21 cellular contexts compared by ENCODE assay signal in genomic region chr7:70735313-70735712, GRCh38.
DNase-seq lines count a peak whose midpoint lies in the region; ATAC-seq and TF ChIP-seq lines count a peak whose summit lies in the region.
"Had no signal": no experiment of that assay in that cellular context is flagged by ENCODE, and none has a peak within 500 bp of the region (broad histone marks: within the 10 kb centered on the region; RNA-seq: fewer than 3 reads in every experiment).

No MANE protein-coding gene starts in this region.

- DNase-seq in natural killer cell (no peak), neural progenitor cell (ENCODE audit: low spot score) (peak; percentile 31), T-helper 2 cell (no peak), spleen (no peak), Right ventricle myocardium inferior (ENCODE audit: missing footprints) (no peak), MM.1S (no peak)
- no peak for DNase-seq in natural killer cell treated with Interleukin-12 subunit alpha and Interleukin-12 subunit beta and Interleukin-15 and Interleukin-18, amount 100 ng/mL, for 72 hours (ENCODE audit: low spot score)
- no peak for DNase-seq in central memory CD8-positive, alpha-beta T cell (ENCODE audit: low spot score in 2 of 2)
- DNase-seq: 8988T; Caco-2; CD4-positive, alpha-beta T cell; GF-D8; GOT3; NCI-H1417; NCI-H187; NCI-H2107; NCI-H510A; NCI-H748 treated with DMSO at 0.1 percent for 48 hours; Right ventricle myocardium superior had no signal

- H3K27me3 ChIP-seq in neural progenitor cell (no peaks in the 10 kb centered on the region), spleen (replicated peaks in 1 of 7) (no peaks in the 10 kb centered on the region), MM.1S (replicated peaks; ENCODE audit: insufficient read depth, low read length) (no peaks in the 10 kb centered on the region)

- no peak overlapping the region for H3K27ac ChIP-seq in neural progenitor cell
- no peak overlapping the region for H3K27ac ChIP-seq in spleen
- H3K27ac ChIP-seq in MM.1S (ENCODE audit: low read length) = no peak overlapping the region

- ATAC-seq in natural killer cell (no peak), Right ventricle myocardium inferior (no peak)
- no peak for ATAC-seq in natural killer cell treated with Interleukin-12 subunit alpha and Interleukin-12 subunit beta and Interleukin-15 and Interleukin-18, amount 100 ng/mL, for 72 hours
- no peak for ATAC-seq in central memory CD8-positive, alpha-beta T cell (replicated peaks; ENCODE audit: extremely low read depth, poor library complexity, severe bottlenecking)
- ATAC-seq: K562 had no signal

- no peaks in the 10 kb centered on the region for H3K9me2 ChIP-seq in MM.1S (replicated peaks; ENCODE audit: insufficient read depth, low read length)

- H2AFZ ChIP-seq in neural progenitor cell (replicated peaks) = no peak overlapping the region
- H2AFZ ChIP-seq in MM.1S (ENCODE audit: low read length) = no peak overlapping the region

- H3K4me2 ChIP-seq in neural progenitor cell (peak overlapping the region; percentile 13), MM.1S (ENCODE audit: low read depth, low read length) (no peak overlapping the region)

- no peaks in the 10 kb centered on the region for H3K9me3 ChIP-seq in neural progenitor cell (ENCODE audit: low read depth)
- peaks cover 0 to 6% (median 3%) of the 10 kb centered on the region in 8 donors for H3K9me3 ChIP-seq in spleen
- no peaks in the 10 kb centered on the region for H3K9me3 ChIP-seq in MM.1S (replicated peaks; ENCODE audit: insufficient read depth, low read length)
- H3K9me3 ChIP-seq: Caco-2 had no signal

- intact Hi-C loops in natural killer cell (cut with micrococcal nuclease) = no loop called here
- intact Hi-C loops in spleen (cut with DNase I; ENCODE audit: low total_unique reads) = no loop called here
- intact Hi-C loops in Right ventricle myocardium inferior (cut with DNase I) = no loop called here

- H3K27me3 Mint-ChIP-seq in natural killer cell (ENCODE audit: low read depth in 2 of 2) = no peaks in the 10 kb centered on the region
- no peaks in the 10 kb centered on the region for H3K27me3 Mint-ChIP-seq in natural killer cell treated with Interleukin-12 subunit alpha and Interleukin-12 subunit beta and Interleukin-15 and Interleukin-18, amount 100 ng/mL, for 72 hours
- no peaks in the 10 kb centered on the region for H3K27me3 Mint-ChIP-seq in central memory CD8-positive, alpha-beta T cell
- peaks cover 6% of the 10 kb centered on the region for H3K27me3 Mint-ChIP-seq in neural progenitor cell (ENCODE audit: insufficient read depth, low read depth)
- H3K27me3 Mint-ChIP-seq: B cell; CD4-positive, alpha-beta T cell had no signal

- H3K36me3 Mint-ChIP-seq in natural killer cell = no peaks in the 10 kb centered on the region
- H3K36me3 Mint-ChIP-seq in natural killer cell treated with Interleukin-12 subunit alpha and Interleukin-12 subunit beta and Interleukin-15 and Interleukin-18, amount 100 ng/mL, for 72 hours = no peaks in the 10 kb centered on the region
- H3K36me3 Mint-ChIP-seq in central memory CD8-positive, alpha-beta T cell (ENCODE audit: insufficient read depth) = peaks cover 13% of the 10 kb centered on the region
- peaks cover 28% of the 10 kb centered on the region for H3K36me3 Mint-ChIP-seq in neural progenitor cell

- 78 to 91% (median 89%) methylated on average over 11 of the region's 11 CpGs for WGBS in spleen, 5 donors

- H3K79me2 ChIP-seq in neural progenitor cell (ENCODE audit: low read depth) (peaks cover 100% of the 10 kb centered on the region), MM.1S (ENCODE audit: low read length) (peaks cover 96% of the 10 kb centered on the region)

- H3K4me1 ChIP-seq in neural progenitor cell (peaks cover 36% of the 10 kb centered on the region), spleen (peaks cover 0 to 16% (median 7%) of the 10 kb centered on the region in 6 donors), MM.1S (ENCODE audit: low read length) (no peaks in the 10 kb centered on the region)
- H3K4me1 ChIP-seq: Caco-2 had no signal

- no peaks in the 10 kb centered on the region for H3K9me3 Mint-ChIP-seq in natural killer cell
- no peaks in the 10 kb centered on the region for H3K9me3 Mint-ChIP-seq in natural killer cell treated with Interleukin-12 subunit alpha and Interleukin-12 subunit beta and Interleukin-15 and Interleukin-18, amount 100 ng/mL, for 72 hours
- H3K9me3 Mint-ChIP-seq in central memory CD8-positive, alpha-beta T cell = no peaks in the 10 kb centered on the region
- H3K9me3 Mint-ChIP-seq in neural progenitor cell = peaks cover 13% of the 10 kb centered on the region

- no peak for TF ChIP-seq POLR2A in spleen (IDR thresholded peaks at IDR 0.05)

- peaks cover 81 to 85% of the 10 kb centered on the region in 2 donors for H3K4me1 Mint-ChIP-seq in natural killer cell
- H3K4me1 Mint-ChIP-seq in natural killer cell treated with Interleukin-12 subunit alpha and Interleukin-12 subunit beta and Interleukin-15 and Interleukin-18, amount 100 ng/mL, for 72 hours (ENCODE audit: low read depth in 2 of 2) = peaks cover 50 to 61% of the 10 kb centered on the region in 2 donors
- peaks cover 77% of the 10 kb centered on the region for H3K4me1 Mint-ChIP-seq in central memory CD8-positive, alpha-beta T cell
- peaks cover 44% of the 10 kb centered on the region for H3K4me1 Mint-ChIP-seq in neural progenitor cell

- H3K4me3 ChIP-seq in neural progenitor cell = no peak overlapping the region
- no peak overlapping the region for H3K4me3 ChIP-seq in spleen
- H3K4me3 ChIP-seq in MM.1S (ENCODE audit: low read length) = no peak overlapping the region
- H3K4me3 ChIP-seq: K562 had no signal

- peaks cover 13% of the 10 kb centered on the region for H3F3A ChIP-seq in neural progenitor cell (ENCODE audit: low read depth)
- no peaks in the 10 kb centered on the region for H3F3A ChIP-seq in MM.1S (ENCODE audit: insufficient read depth, low read length)

- H3K4me3 Mint-ChIP-seq in natural killer cell = no peak overlapping the region
- H3K4me3 Mint-ChIP-seq in natural killer cell treated with Interleukin-12 subunit alpha and Interleukin-12 subunit beta and Interleukin-15 and Interleukin-18, amount 100 ng/mL, for 72 hours = no peak overlapping the region
- peak overlapping the region; percentile 45 for H3K4me3 Mint-ChIP-seq in central memory CD8-positive, alpha-beta T cell
- H3K4me3 Mint-ChIP-seq in neural progenitor cell = no peak overlapping the region
- H3K4me3 Mint-ChIP-seq: B cell; CD4-positive, alpha-beta T cell had no signal

- peaks cover 94% of the 10 kb centered on the region for H4K20me1 ChIP-seq in neural progenitor cell (ENCODE audit: low read depth)
- peaks cover 5% of the 10 kb centered on the region; the same call in 1 of the 2 replicates for H4K20me1 ChIP-seq in MM.1S (ENCODE audit: insufficient read depth, low read length)

- H3K9ac ChIP-seq in neural progenitor cell (no peak overlapping the region), MM.1S (ENCODE audit: low read length) (no peak overlapping the region)

- H3K36me3 ChIP-seq in neural progenitor cell (peaks cover 3% of the 10 kb centered on the region), spleen (peaks cover 0 to 6% (median 0%) of the 10 kb centered on the region in 6 donors), MM.1S (replicated peaks; ENCODE audit: insufficient read depth, low read length) (no peaks in the 10 kb centered on the region)

- TF ChIP-seq CTCF in natural killer cell (IDR thresholded peaks at IDR 0.05) (no peak), neural progenitor cell (IDR thresholded peaks at IDR 0.05) (no peak), spleen (IDR thresholded peaks at IDR 0.05 in 8 of 11, conservative IDR thresholded peaks at IDR 0.05 in 3 of 11) (no peak), MM.1S (IDR thresholded peaks at IDR 0.05; ENCODE audit: low read length) (no peak)

- H3K27ac Mint-ChIP-seq in natural killer cell (peak overlapping the region; percentile 70 to 79), neural progenitor cell (no peak overlapping the region)
- H3K27ac Mint-ChIP-seq in natural killer cell treated with Interleukin-12 subunit alpha and Interleukin-12 subunit beta and Interleukin-15 and Interleukin-18, amount 100 ng/mL, for 72 hours = peak overlapping the region in 1 of 2 donors; percentile 56
- H3K27ac Mint-ChIP-seq in central memory CD8-positive, alpha-beta T cell (ENCODE audit: low read depth) = peak overlapping the region; percentile 11
- H3K27ac Mint-ChIP-seq: B cell; CD4-positive, alpha-beta T cell had no signal
